Comparison of ENCODE assay signal across 17 cellular contexts in the genomic region with DNA sequence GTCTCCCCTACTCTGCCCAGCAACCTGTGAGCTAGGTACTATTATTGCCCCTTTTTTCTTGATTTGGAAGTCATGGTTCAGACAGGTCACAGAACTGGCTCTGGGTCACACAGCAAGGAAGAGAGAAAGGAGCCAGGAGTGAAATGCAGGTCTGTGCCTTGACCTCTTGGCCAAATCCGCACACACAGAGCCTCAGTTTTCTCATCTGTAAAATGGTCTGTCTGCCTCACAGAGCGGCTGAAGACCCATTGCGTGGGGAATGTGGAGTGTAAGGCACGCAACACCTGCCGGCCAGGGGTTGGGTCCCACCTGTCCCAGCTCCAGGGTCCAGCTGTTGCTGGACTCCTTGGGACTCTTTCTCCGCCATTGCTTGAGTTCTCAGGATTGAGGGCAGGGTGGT. TPM values are rescaled to one million over a fixed set of nuclear protein-coding genes. Genes with fewer than 3 reads are reported as not detected.
DNase-seq lines count a peak whose midpoint lies in the region; ATAC-seq, FAIRE-seq and TF ChIP-seq lines count a peak whose summit lies in the region.
"Had no signal": no experiment of that assay in that cellular context is flagged by ENCODE, and none has a peak within 500 bp of the region (broad histone marks: within the 10 kb centered on the region; RNA-seq: fewer than 3 reads in every experiment).

No MANE protein-coding gene starts in this region.

- H3K4me3 ChIP-seq in left ventricle myocardium inferior: no peak overlapping the region
- H3K4me3 ChIP-seq in K562: no peak overlapping the region
- H3K4me3 ChIP-seq in fibroblast of lung (replicated peaks in 1 of 4; ENCODE audit: control extremely low read depth in 1 of 4, insufficient read depth in 1 of 4, low read depth in 3 of 4, low read length in 4 of 4): no peak overlapping the region
- H3K4me3 ChIP-seq in suprapubic skin: no peak overlapping the region

- H3K9ac ChIP-seq in K562 (ENCODE audit: insufficient read depth in 1 of 2, low read depth in 2 of 2, low read length in 2 of 2) (no peak overlapping the region), fibroblast of lung (ENCODE audit: insufficient read depth, low read length) (no peak overlapping the region)

- in situ Hi-C loops in K562 (cut with MboI): no loop called here

- BruUV-seq in K562 (replicated peaks; lab: Mats Ljungman, UMichigan): no TSS peak

- DNase-seq in left ventricle myocardium inferior (no peak), left ventricle myocardium superior (no peak), K562 (ENCODE audit: extremely low read depth in 1 of 4, low spot score in 3 of 4) (no peak), fibroblast of lung (ENCODE audit: low read depth in 2 of 2) (no peak), suprapubic skin (ENCODE audit: low spot score in 2 of 2) (no peak), GM03348 (ENCODE audit: low spot score) (no peak), foreskin keratinocyte (no peak)
- DNase-seq: KG1; NCI-H1092; NCI-H2107; NCI-H526; NK-92 treated with Interleukin-12 subunit alpha and Interleukin-12 subunit beta, amount 100 ng/mL, for 24 hours; SHP77 had no signal

- peak overlapping the region; percentile 87 for H3K27ac ChIP-seq in left ventricle myocardium inferior (replicated peaks)
- H3K27ac ChIP-seq in K562 (ENCODE audit: extremely low read depth, low read depth, low read length): no peak overlapping the region
- H3K27ac ChIP-seq in fibroblast of lung (ENCODE audit: insufficient read depth, low read length): no peak overlapping the region
- H3K27ac ChIP-seq in suprapubic skin: peak overlapping the region; percentile 38
- H3K27ac ChIP-seq in foreskin keratinocyte: no peak overlapping the region

- ATAC-seq in left ventricle myocardium superior (no peak), K562 (no peak), GM19023 (IDR thresholded peaks at IDR 0.05; ENCODE audit: unreplicated experiment) (no peak), foreskin keratinocyte (no peak)

- intact Hi-C loops in left ventricle myocardium inferior (cut with micrococcal nuclease) (no loop called here), left ventricle myocardium superior (cut with micrococcal nuclease) (no loop called here), K562 (cut with micrococcal nuclease) (no loop called here)

- H3K9me3 ChIP-seq in left ventricle myocardium inferior (replicated peaks) (no peaks in the 10 kb centered on the region), K562 (replicated peaks; ENCODE audit: control insufficient read depth, insufficient read depth, low read depth, low read length) (no peaks in the 10 kb centered on the region), fibroblast of lung (ENCODE audit: control insufficient read depth, insufficient read depth, low read depth, low read length) (no peaks in the 10 kb centered on the region), suprapubic skin (no peaks in the 10 kb centered on the region)

- CTCF ChIA-PET in K562 (lab: Yijun Ruan, JAX; ENCODE audit: low intra/inter-chr PET ratio): no interaction called here

- H3K9me1 ChIP-seq in K562 (ENCODE audit: control insufficient read depth, insufficient read depth, low read length): no peaks in the 10 kb centered on the region

- TF ChIP-seq CTCF in left ventricle myocardium inferior (IDR thresholded peaks at IDR 0.05; ENCODE audit: borderline replicate concordance): no peak
- no peak for TF ChIP-seq CTCF in K562 (IDR thresholded peaks at IDR 0.05 in 2 of 3, conservative IDR thresholded peaks at IDR 0.05 in 1 of 3; ENCODE audit: insufficient read depth in 2 of 3, low read depth in 1 of 3, low read length in 3 of 3)
- TF ChIP-seq CTCF in fibroblast of lung (conservative IDR thresholded peaks at IDR 0.05 in 1 of 2, IDR thresholded peaks at IDR 0.05 in 1 of 2; ENCODE audit: low read depth in 1 of 2, low read length in 2 of 2): no peak
- no peak for TF ChIP-seq CTCF in suprapubic skin (IDR thresholded peaks at IDR 0.05)
- no peak for TF ChIP-seq CTCF in foreskin keratinocyte (conservative IDR thresholded peaks at IDR 0.05)

- TF ChIP-seq EP300 in K562 (IDR thresholded peaks at IDR 0.05; ENCODE audit: low read length) (no peak), suprapubic skin (IDR thresholded peaks at IDR 0.05) (no peak)

- FAIRE-seq in K562 (lab: Jason Lieb, UNC): no peak
- FAIRE-seq: GM18507 had no signal

- POLR2A ChIA-PET in K562 (lab: Yijun Ruan, JAX): no interaction called here

- H3K4me1 ChIP-seq in left ventricle myocardium inferior: peaks cover 38% of the 10 kb centered on the region
- H3K4me1 ChIP-seq in K562 (replicated peaks in 1 of 2; ENCODE audit: control insufficient read depth in 2 of 2, insufficient read depth in 2 of 2, low read length in 2 of 2): peaks cover 0 to 4% of the 10 kb centered on the region in 2 experiments; a peak in 2 of 5 replicates
- no peaks in the 10 kb centered on the region for H3K4me1 ChIP-seq in fibroblast of lung (ENCODE audit: control insufficient read depth, extremely low read depth, insufficient read depth, low read length)
- peaks cover 30% of the 10 kb centered on the region for H3K4me1 ChIP-seq in suprapubic skin
- H3K4me1 ChIP-seq in foreskin keratinocyte: peaks cover 10% of the 10 kb centered on the region

- TF ChIP-seq RAD21 in K562 (CRISPR knock-in tag; conservative IDR thresholded peaks at IDR 0.05 in 1 of 2, IDR thresholded peaks at IDR 0.05 in 1 of 2): no peak

- H4K20me1 ChIP-seq in K562 (replicated peaks; ENCODE audit: control insufficient read depth, insufficient read depth, low read length): 0 out of 2 replicates have a peak, but pooled peaks cover 4% of the 10 kb centered on the region
- H4K20me1 ChIP-seq in fibroblast of lung (ENCODE audit: control insufficient read depth, extremely low read depth, insufficient read depth, low read length): no peaks in the 10 kb centered on the region

- WGBS in K562 (ENCODE audit: insufficient coverage, low coverage, missing lambda C conversion rate): 10% methylated on average over 6 of the region's 6 CpGs
- WGBS in suprapubic skin: 79% methylated on average over 6 of the region's 6 CpGs

- TF ChIP-seq POLR2A in K562 (conservative IDR thresholded peaks at IDR 0.05) (no peak), suprapubic skin (IDR thresholded peaks at IDR 0.05) (no peak)

- H3K4me2 ChIP-seq in K562 (ENCODE audit: insufficient read depth, low read length) (no peak overlapping the region), fibroblast of lung (ENCODE audit: extremely low read depth, insufficient read depth, low read length) (peak overlapping the region; percentile 25)

- no peaks in the 10 kb centered on the region for H3K36me3 ChIP-seq in left ventricle myocardium inferior
- H3K36me3 ChIP-seq in K562 (ENCODE audit: control insufficient read depth, insufficient read depth, low read length): no peaks in the 10 kb centered on the region
- H3K36me3 ChIP-seq in fibroblast of lung (ENCODE audit: control insufficient read depth, insufficient read depth, low read length): no peaks in the 10 kb centered on the region
- H3K36me3 ChIP-seq in suprapubic skin: no peaks in the 10 kb centered on the region

- no peak overlapping the region for H2AFZ ChIP-seq in K562 (ENCODE audit: low read depth, low read length)
- H2AFZ ChIP-seq in fibroblast of lung (ENCODE audit: low read length): no peak overlapping the region

- H3K79me2 ChIP-seq in K562 (ENCODE audit: control insufficient read depth, insufficient read depth, low read length): no peaks in the 10 kb centered on the region
- no peaks in the 10 kb centered on the region for H3K79me2 ChIP-seq in fibroblast of lung (ENCODE audit: control insufficient read depth, insufficient read depth, low read length)

- H3K27me3 ChIP-seq in left ventricle myocardium inferior (ENCODE audit: low read depth): peaks cover 6% of the 10 kb centered on the region
- peaks cover 36 to 57% of the 10 kb centered on the region in 2 experiments for H3K27me3 ChIP-seq in K562 (ENCODE audit: control insufficient read depth in 2 of 2, insufficient read depth in 2 of 2, low read length in 2 of 2)
- H3K27me3 ChIP-seq in fibroblast of lung (ENCODE audit: control insufficient read depth, insufficient read depth, low read length): no peaks in the 10 kb centered on the region
- H3K27me3 ChIP-seq in suprapubic skin: no peaks in the 10 kb centered on the region
- no peaks in the 10 kb centered on the region for H3K27me3 ChIP-seq in foreskin keratinocyte

TF ChIP-seq in K562, 482 proteins besides CTCF, POLR2A, EP300 and RAD21:
- TF ChIP-seq ZNF217 (CRISPR knock-in tag; IDR thresholded peaks at IDR 0.05) (no peak), RBM25 (IDR thresholded peaks at IDR 0.05; ENCODE audit: low read depth, low read length, severe bottlenecking) (peak; percentile 58), BCOR (IDR thresholded peaks at IDR 0.05) (peak; percentile 27; the same call in 1 of the 2 replicates), KDM1A (IDR thresholded peaks at IDR 0.05) (peak in 1 of 2 experiments; percentile 29; a peak in 1 of 4 replicates)

RNA-seq across cellular contexts. Expression of a gene that starts 32.4 kb away (rescaled TPM):
- not detected for total RNA-seq in left ventricle myocardium inferior
- total RNA-seq in left ventricle myocardium superior: not detected
- total RNA-seq in K562 (2011; cell fraction: chromatin; rRNA removed; ENCODE audit: low replicate concordance): not detected in 2 replicates
- not detected in 2 replicates for total RNA-seq in K562 (2011; cell fraction: nucleolus; rRNA removed)
- total RNA-seq in K562 (2011; cell fraction: nucleoplasm; rRNA removed): not detected in 2 replicates
- total RNA-seq in K562 (2014; rRNA removed): not detected in 2 replicates
- not detected in 2 replicates for total RNA-seq in K562 (2014; rRNA removed; fragmentation: Illumina TruSeq; extraction: Trizol)
- total RNA-seq in K562 (2015; rRNA removed; fragmentation: Illumina TruSeq; extraction: Trizol): not detected in 2 replicates
- not detected in 2 replicates for total RNA-seq in K562 (2021)
- not detected in 2 replicates for polyA plus RNA-seq in K562 (2011; rRNA removed)
- polyA plus RNA-seq in K562 (2011; cell fraction: cytosol; rRNA removed): not detected in 2 replicates
- not detected in 2 replicates for polyA plus RNA-seq in K562 (2011; cell fraction: nucleus; rRNA removed)
- polyA plus RNA-seq in K562 (2012): not detected in 2 replicates
- not detected in 2 replicates for polyA plus RNA-seq in K562 (2014; fragmentation: Illumina TruSeq; extraction: Trizol)
- not detected for polyA plus RNA-seq in K562 (2014; fragmentation: Nextera tagmentation; extraction: Ambion mirVana)
- polyA plus RNA-seq in K562 (2014; rRNA removed): not detected in 2 replicates
- polyA minus RNA-seq in K562 (2011; rRNA and poly(A)+ RNA removed): not detected in 2 replicates
- polyA minus RNA-seq in K562 (2011; cell fraction: cytosol; rRNA and poly(A)+ RNA removed): not detected in 2 replicates
- polyA minus RNA-seq in K562 (2011; cell fraction: nucleus; rRNA and poly(A)+ RNA removed): not detected in 2 replicates
- not detected in 2 replicates for total RNA-seq in fibroblast of lung
- not detected in 2 replicates for polyA plus RNA-seq in fibroblast of lung
- polyA plus RNA-seq in fibroblast of lung (2012): not detected in 2 replicates
- not detected in 2 replicates for polyA minus RNA-seq in fibroblast of lung (ENCODE audit: low replicate concordance)
- total RNA-seq in suprapubic skin: under 1 TPM in 1 of 4 donors, not detected in 3; 0.08 TPM
- total RNA-seq in foreskin keratinocyte: 0.14 and 0.25 TPM in 2 replicates
- 0.08 and 0.10 TPM in 2 replicates for polyA plus RNA-seq in foreskin keratinocyte
- total RNA-seq: A172, M059J had no signal

Comparison
In these comparisons a context has a peak if more than half of its experiments do, and no peak if none do; other contexts are left out.
1. H3K27ac ChIP-seq: peak in left ventricle myocardium inferior (single experiment) and suprapubic skin (single experiment); none in K562 (single experiment), fibroblast of lung (single experiment) and foreskin keratinocyte (single experiment).